In genomic region chr14:87996276-87996592, GRCh38 we compare ENCODE assay signal across 16 cellular contexts. TPM values are rescaled to one million over a fixed set of nuclear protein-coding genes. Genes with fewer than 3 reads are reported as not detected.
DNase-seq lines count a peak whose midpoint lies in the region; ATAC-seq and TF ChIP-seq lines count a peak whose summit lies in the region.
"Had no signal": no experiment of that assay in that cellular context is flagged by ENCODE, and none has a peak within 500 bp of the region (broad histone marks: within the 10 kb centered on the region; RNA-seq: fewer than 3 reads in every experiment).

No MANE protein-coding gene starts in this region.

- H4K8ac ChIP-seq in neuronal stem cell (ENCODE audit: low read depth, low read length): no peak overlapping the region

- H2BK120ac ChIP-seq in neuronal stem cell (ENCODE audit: low read depth, low read length): no peak overlapping the region

- ATAC-seq in T-helper 17 cell: no peak
- ATAC-seq in GM19324 (IDR thresholded peaks at IDR 0.05; ENCODE audit: low FRiP score, unreplicated experiment): no peak
- ATAC-seq: activated CD8-positive, alpha-beta memory T cell treated with anti-CD3 and anti-CD28 coated beads, Interleukin-2, amount 10 ng/mL, durations not matched to agents 7 days and 5 days; left lung had no signal

- H3K4me2 ChIP-seq in neuronal stem cell (ENCODE audit: insufficient read depth, low read length, poor library complexity, severe bottlenecking): no peak overlapping the region

- no peak overlapping the region for H2BK12ac ChIP-seq in neuronal stem cell (ENCODE audit: low read length)

- H3K27ac ChIP-seq in CD8-positive, alpha-beta memory T cell (ENCODE audit: low read depth, low read length): peak overlapping the region; percentile 60
- no peak overlapping the region for H3K27ac ChIP-seq in neuronal stem cell (replicated peaks; ENCODE audit: low read length)

- DNase-seq in CD8-positive, alpha-beta memory T cell: no peak
- DNase-seq in T-helper 17 cell (no peak), endothelial cell (ENCODE audit: low spot score) (no peak), neuronal stem cell (ENCODE audit: low spot score) (no peak), NCI-H2107 (lab: John Stamatoyannopoulos, UW) (no peak), NCI-H2196 treated with DMSO at 0.1 percent for 48 hours (lab: John Stamatoyannopoulos, UW; ENCODE audit: unreplicated experiment) (no peak)
- no peak for DNase-seq in activated CD4-positive, alpha-beta T cell treated with anti-CD3 and anti-CD28 coated beads for 48 hours
- DNase-seq: activated CD8-positive, alpha-beta memory T cell treated with anti-CD3 and anti-CD28 coated beads, Interleukin-2, amount 10 ng/mL, durations not matched to agents 7 days and 5 days; amygdala; glutamatergic neuron; left lung; NCI-H1417; NCI-H510A treated with DMSO at 0.1 percent for 48 hours; Peyer's patch; stimulated activated CD4-positive, alpha-beta T cell treated with anti-CD3 and anti-CD28 coated beads, Interleukin-4, amount 100 ng/mL, for 1 hour had no signal

- no peaks in the 10 kb centered on the region for H3K27me3 ChIP-seq in CD8-positive, alpha-beta memory T cell (ENCODE audit: insufficient read depth, low read length, poor library complexity, severe bottlenecking)
- H3K27me3 ChIP-seq in neuronal stem cell (ENCODE audit: control insufficient read depth in 3 of 3, insufficient read depth in 3 of 3, low read depth in 1 of 3, low read length in 3 of 3): no peaks in the 10 kb centered on the region
- H3K27me3 ChIP-seq: left lung, Peyer's patch had no signal

- no peak overlapping the region for H2BK5ac ChIP-seq in neuronal stem cell (ENCODE audit: low read length)

- H2BK15ac ChIP-seq in neuronal stem cell (ENCODE audit: low read length): no peak overlapping the region

- H3K36me3 Mint-ChIP-seq in CD8-positive, alpha-beta memory T cell: peaks cover 0 to 3% (median 2%) of the 10 kb centered on the region in 3 donors
- H3K36me3 Mint-ChIP-seq in T-helper 17 cell (ENCODE audit: low read depth) (peaks cover 6% of the 10 kb centered on the region), endothelial cell (ENCODE audit: low read depth, unreplicated experiment) (no peaks in the 10 kb centered on the region)

- no peaks in the 10 kb centered on the region for H3K27me3 Mint-ChIP-seq in CD8-positive, alpha-beta memory T cell
- H3K27me3 Mint-ChIP-seq in T-helper 17 cell (no peaks in the 10 kb centered on the region), endothelial cell (ENCODE audit: unreplicated experiment) (peaks cover 5% of the 10 kb centered on the region)
- H3K27me3 Mint-ChIP-seq: activated CD8-positive, alpha-beta memory T cell treated with anti-CD3 and anti-CD28 coated beads, Interleukin-2, amount 10 ng/mL, durations not matched to agents 7 days and 5 days had no signal

- H3K4ac ChIP-seq in neuronal stem cell (ENCODE audit: low read length): no peak overlapping the region

- H2AK5ac ChIP-seq in neuronal stem cell (ENCODE audit: low read depth, low read length): no peak overlapping the region

- peak overlapping the region in 1 of 7 donors; percentile 91 for H3K4me3 Mint-ChIP-seq in CD8-positive, alpha-beta memory T cell
- peak overlapping the region; percentile 50 for H3K4me3 Mint-ChIP-seq in T-helper 17 cell
- no peak overlapping the region for H3K4me3 Mint-ChIP-seq in endothelial cell (ENCODE audit: unreplicated experiment)
- H3K4me3 Mint-ChIP-seq: activated CD8-positive, alpha-beta memory T cell treated with anti-CD3 and anti-CD28 coated beads, Interleukin-2, amount 10 ng/mL, durations not matched to agents 7 days and 5 days had no signal

- POLR2A ChIA-PET in CD8-positive, alpha-beta memory T cell (lab: Charles Lee): no interaction called here

- no peak overlapping the region for H3K4me3 ChIP-seq in CD8-positive, alpha-beta memory T cell (ENCODE audit: low read length)
- H3K4me3 ChIP-seq in neuronal stem cell (ENCODE audit: low read length in 2 of 2): no peak overlapping the region
- H3K4me3 ChIP-seq: left lung, Peyer's patch had no signal

- no peaks in the 10 kb centered on the region for H3K9me3 Mint-ChIP-seq in CD8-positive, alpha-beta memory T cell
- no peaks in the 10 kb centered on the region for H3K9me3 Mint-ChIP-seq in endothelial cell (ENCODE audit: unreplicated experiment)

- peaks cover 44 to 60% (median 57%) of the 10 kb centered on the region in 3 donors for H3K4me1 Mint-ChIP-seq in CD8-positive, alpha-beta memory T cell
- H3K4me1 Mint-ChIP-seq in T-helper 17 cell (peaks cover 47% of the 10 kb centered on the region), endothelial cell (ENCODE audit: unreplicated experiment) (peaks cover 31% of the 10 kb centered on the region)

- no peaks in the 10 kb centered on the region for H3K9me3 ChIP-seq in CD8-positive, alpha-beta memory T cell (ENCODE audit: low read length)
- no peaks in the 10 kb centered on the region for H3K9me3 ChIP-seq in T-helper 17 cell (ENCODE audit: control insufficient read depth, low read length, poor library complexity, severe bottlenecking)
- H3K9me3 ChIP-seq in neuronal stem cell (replicated peaks in 1 of 2; ENCODE audit: control insufficient read depth in 2 of 2, insufficient read depth in 1 of 2, low read depth in 1 of 2, low read length in 2 of 2): peaks cover 0 to 5% of the 10 kb centered on the region in 2 donors
- H3K9me3 ChIP-seq: left lung, Peyer's patch had no signal

- CTCF ChIA-PET in CD8-positive, alpha-beta memory T cell (lab: Charles Lee): interaction anchor here (1.5 to 2.3 kb wide), 3 partner anchors 9 to 172 kb away, joined by 6 to 14 read pairs (median 6); partner anchors contain the start of gene GPR65

- H3K9ac ChIP-seq in neuronal stem cell (ENCODE audit: low read depth, low read length, poor library complexity): no peak overlapping the region

- WGBS in neuronal stem cell (ENCODE audit: extremely low coverage in 2 of 2, insufficient read length in 2 of 2, insufficient replicate concordance in 1 of 2), 2 donors: no CpG with 5 or more reads among the region's 1 CpG

- H3K14ac ChIP-seq in neuronal stem cell (ENCODE audit: low read length): no peak overlapping the region

- H3K27ac Mint-ChIP-seq in CD8-positive, alpha-beta memory T cell: peak overlapping the region in 7 of 8 donors; percentile 96 to 100 (median 99)
- H3K27ac Mint-ChIP-seq in T-helper 17 cell: peak overlapping the region; percentile 98
- peak overlapping the region; percentile 89 for H3K27ac Mint-ChIP-seq in endothelial cell (ENCODE audit: unreplicated experiment)

- no peak overlapping the region for H4K91ac ChIP-seq in neuronal stem cell (ENCODE audit: low read depth, low read length, poor library complexity)

- peaks cover 42% of the 10 kb centered on the region for H3K4me1 ChIP-seq in CD8-positive, alpha-beta memory T cell (ENCODE audit: insufficient read depth, low read length)
- peaks cover 3 to 4% of the 10 kb centered on the region in 2 donors for H3K4me1 ChIP-seq in neuronal stem cell (ENCODE audit: control insufficient read depth in 2 of 2, insufficient read depth in 1 of 2, low read depth in 1 of 2, low read length in 2 of 2)

- no peak overlapping the region for H3K23ac ChIP-seq in neuronal stem cell (ENCODE audit: low read depth, low read length, poor library complexity)

- H3K18ac ChIP-seq in neuronal stem cell (ENCODE audit: low read length): no peak overlapping the region

- TF ChIP-seq CTCF in endothelial cell (IDR thresholded peaks at IDR 0.05; ENCODE audit: unreplicated experiment): no peak

- H3K36me3 ChIP-seq in CD8-positive, alpha-beta memory T cell (ENCODE audit: insufficient read depth, low read length): no peaks in the 10 kb centered on the region
- H3K36me3 ChIP-seq in neuronal stem cell (replicated peaks in 1 of 2; ENCODE audit: control insufficient read depth in 2 of 2, insufficient read depth in 2 of 2, low read length in 2 of 2): no peaks in the 10 kb centered on the region
- H3K36me3 ChIP-seq: left lung, Peyer's patch had no signal

- H2AFZ ChIP-seq in neuronal stem cell (ENCODE audit: low read length): peak overlapping the region; percentile 29

- H3K79me1 ChIP-seq in neuronal stem cell (ENCODE audit: low read depth, low read length): no peaks in the 10 kb centered on the region

RNA-seq across cellular contexts. Expression of gene GALC, which starts 3.3 kb away (rescaled TPM):
- 10 to 100 TPM; 12.4 to 13.0 TPM for total RNA-seq in CD8-positive, alpha-beta memory T cell
- polyA plus RNA-seq in CD8-positive, alpha-beta memory T cell: 27.7 TPM
- total RNA-seq in T-helper 17 cell (10 to 100 TPM; 33.1 to 36.5 TPM), endothelial cell (ENCODE audit: unreplicated experiment) (77.1 TPM)
- polyA plus RNA-seq in neuronal stem cell (2013, experiment 1 of 2): 21.4 TPM
- polyA plus RNA-seq in neuronal stem cell (2013, experiment 2 of 2): 22.5 TPM

RNA-seq across cellular contexts. Expression of gene GPR65, which starts 8.7 kb away (rescaled TPM):
- 10 to 100 TPM; 15.2 to 16.1 TPM for total RNA-seq in CD8-positive, alpha-beta memory T cell
- 40.4 TPM for polyA plus RNA-seq in CD8-positive, alpha-beta memory T cell
- total RNA-seq in T-helper 17 cell (10 to 100 TPM; 14.9 to 16.6 TPM), endothelial cell (ENCODE audit: unreplicated experiment) (0.64 TPM)
- under 0.01 TPM for polyA plus RNA-seq in neuronal stem cell (2013, experiment 1 of 2)
- polyA plus RNA-seq in neuronal stem cell (2013, experiment 2 of 2): not detected
